Comparison of ENCODE assay signal across 21 cellular contexts in genomic region chr12:126038434-126038833, GRCh38.
"Had no signal": no experiment of that assay in that cellular context is flagged by ENCODE, and none has a peak within 500 bp of the region (broad histone marks: within the 10 kb centered on the region; RNA-seq: fewer than 3 reads in every experiment).

No MANE protein-coding gene starts in this region.

- H3K36me3 ChIP-seq: neural progenitor cell, right lobe of liver, thyroid gland had no signal

- H3K9me3 ChIP-seq: right lobe of liver, thyroid gland had no signal

- H3K27ac ChIP-seq: hepatocyte, neural progenitor cell, right lobe of liver, skin epidermis, thyroid gland had no signal

- H3K27me3 ChIP-seq: hepatocyte, neural progenitor cell, right lobe of liver, thyroid gland had no signal

- H3K4me3 ChIP-seq: hepatocyte, neural progenitor cell, right lobe of liver, skin epidermis, thyroid gland had no signal

- DNase-seq: activated CD4-positive, alpha-beta T cell treated with anti-CD3 and anti-CD28 coated beads for 1 hour; activated CD4-positive, alpha-beta T cell treated with anti-CD3 and anti-CD28 coated beads, Interleukin-2, amount 50 U/mL, for 1 hour; activated T-cell treated with anti-CD3 and anti-CD28 coated beads, Interleukin-2, amount 50 U/mL, for 1 hour; aorta; caudate nucleus; effector CD4-positive, alpha-beta T cell; erythroblast; foreskin fibroblast; immature natural killer cell; naive thymus-derived CD8-positive, alpha-beta T cell; posterior cingulate gyrus; right lobe of liver; stimulated activated CD4-positive, alpha-beta T cell treated with anti-CD3 and anti-CD28 coated beads, Interleukin-1b, Interleukin-23, amount 100 ng/mL, for 48 hours; substantia nigra; thyroid gland had no signal

- ATAC-seq: activated naive CD4-positive, alpha-beta T cell treated with anti-CD3 and anti-CD28 coated beads, Interleukin-2, amount 50 U/mL, for 72 hours; activated T-helper 17 cell treated with anti-CD3 and anti-CD28 coated beads, Interleukin-2, amount 50 U/mL, for 72 hours; left lobe of liver; naive thymus-derived CD8-positive, alpha-beta T cell; right lobe of liver had no signal

- H3K4me1 ChIP-seq: neural progenitor cell, thyroid gland had no signal
